In genomic region chr12:132837693-132838463, GRCh38 we compare ENCODE assay signal across 14 cellular contexts. TPM values are rescaled to one million over a fixed set of nuclear protein-coding genes. Genes with fewer than 3 reads are reported as not detected.
DNase-seq lines count a peak whose midpoint lies in the region; ATAC-seq and TF ChIP-seq lines count a peak whose summit lies in the region.
"Had no signal": no experiment of that assay in that cellular context is flagged by ENCODE, and none has a peak within 500 bp of the region (broad histone marks: within the 10 kb centered on the region; RNA-seq: fewer than 3 reads in every experiment).

No MANE protein-coding gene starts in this region.

- no peak for TF ChIP-seq EP300 in sigmoid colon (IDR thresholded peaks at IDR 0.05)

- no peak for TF ChIP-seq POLR2A in sigmoid colon (IDR thresholded peaks at IDR 0.05)

- POLR2A ChIA-PET in activated CD8-positive, alpha-beta T cell treated with anti-CD3 and anti-CD28 coated beads, Interleukin-2, amount 10 ng/mL, durations not matched to agents 7 days and 5 days (lab: Charles Lee): no interaction called here

- peak; percentile 32 for DNase-seq in GM03348 (ENCODE audit: low spot score)
- no peak for DNase-seq in activated CD8-positive, alpha-beta T cell treated with anti-CD3 and anti-CD28 coated beads, Interleukin-2, amount 10 ng/mL, durations not matched to agents 7 days and 5 days
- DNase-seq in left ventricle myocardium inferior: peak; percentile 26
- DNase-seq in sigmoid colon: peak; percentile 78
- DNase-seq in SW 1271 (lab: John Stamatoyannopoulos, UW): no peak
- DNase-seq in GOT3 (lab: John Stamatoyannopoulos, UW): no peak
- no peak for DNase-seq in retina
- DNase-seq: activated CD4-positive, CD25-positive, alpha-beta regulatory T cell treated with anti-CD3 and anti-CD28 coated beads, Interleukin-2, amount 50 U/mL, for 72 hours; CD4-positive, alpha-beta memory T cell; central memory CD4-positive, alpha-beta T cell; NCI-H524 had no signal

- no peaks in the 10 kb centered on the region for H3K4me1 ChIP-seq in left ventricle myocardium inferior
- H3K4me1 ChIP-seq in sigmoid colon: peaks cover 0 to 20% (median 16%) of the 10 kb centered on the region in 4 donors

- TF ChIP-seq CTCF in left ventricle myocardium inferior (IDR thresholded peaks at IDR 0.05; ENCODE audit: borderline replicate concordance) (no peak), sigmoid colon (IDR thresholded peaks at IDR 0.05) (no peak)

- peak overlapping the region; percentile 29 for H3K4me3 ChIP-seq in left ventricle myocardium inferior
- H3K4me3 ChIP-seq in sigmoid colon: peak overlapping the region in 1 of 4 donors; percentile 10

- CTCF ChIA-PET in activated CD8-positive, alpha-beta T cell treated with anti-CD3 and anti-CD28 coated beads, Interleukin-2, amount 10 ng/mL, durations not matched to agents 7 days and 5 days (lab: Charles Lee): interaction anchor here (1.8 kb wide), 1 partner anchor 67 kb away, joined by 9 read pairs; no protein-coding TSS in a partner anchor

- H3K36me3 ChIP-seq in left ventricle myocardium inferior: peaks cover 37% of the 10 kb centered on the region
- peaks cover 0 to 36% (median 26%) of the 10 kb centered on the region in 4 donors for H3K36me3 ChIP-seq in sigmoid colon

- 79 to 82% methylated on average over 28 of the region's 28 CpGs for WGBS in sigmoid colon, 2 donors

- intact Hi-C loops in left ventricle myocardium inferior (cut with micrococcal nuclease): no loop called here
- intact Hi-C loops in sigmoid colon (cut with DNase I): no loop called here

- ATAC-seq in activated CD8-positive, alpha-beta T cell treated with anti-CD3 and anti-CD28 coated beads, Interleukin-2, amount 10 ng/mL, durations not matched to agents 7 days and 5 days: no peak
- ATAC-seq in HG03196 (IDR thresholded peaks at IDR 0.05; ENCODE audit: unreplicated experiment): no peak

- peaks cover 67% of the 10 kb centered on the region for H3K36me3 Mint-ChIP-seq in activated CD8-positive, alpha-beta T cell treated with anti-CD3 and anti-CD28 coated beads, Interleukin-2, amount 10 ng/mL, durations not matched to agents 7 days and 5 days (ENCODE audit: low read depth)

- H3K27me3 ChIP-seq in left ventricle myocardium inferior (ENCODE audit: low read depth): no peaks in the 10 kb centered on the region
- no peaks in the 10 kb centered on the region for H3K27me3 ChIP-seq in sigmoid colon
- H3K27me3 ChIP-seq: neutrophil had no signal

- H3K4me1 Mint-ChIP-seq in activated CD8-positive, alpha-beta T cell treated with anti-CD3 and anti-CD28 coated beads, Interleukin-2, amount 10 ng/mL, durations not matched to agents 7 days and 5 days (ENCODE audit: low read depth): peaks cover 62% of the 10 kb centered on the region

- peak overlapping the region; percentile 93 for H3K27ac Mint-ChIP-seq in activated CD8-positive, alpha-beta T cell treated with anti-CD3 and anti-CD28 coated beads, Interleukin-2, amount 10 ng/mL, durations not matched to agents 7 days and 5 days

- no peaks in the 10 kb centered on the region for H3K27me3 Mint-ChIP-seq in activated CD8-positive, alpha-beta T cell treated with anti-CD3 and anti-CD28 coated beads, Interleukin-2, amount 10 ng/mL, durations not matched to agents 7 days and 5 days (ENCODE audit: low read depth)
- H3K27me3 Mint-ChIP-seq: CD4-positive, alpha-beta memory T cell had no signal

- peak overlapping the region; percentile 63 for H3K27ac ChIP-seq in left ventricle myocardium inferior (replicated peaks)
- peak overlapping the region; percentile 52 to 65 (median 64) for H3K27ac ChIP-seq in sigmoid colon

- no peaks in the 10 kb centered on the region for H3K9me3 Mint-ChIP-seq in activated CD8-positive, alpha-beta T cell treated with anti-CD3 and anti-CD28 coated beads, Interleukin-2, amount 10 ng/mL, durations not matched to agents 7 days and 5 days (ENCODE audit: insufficient read depth)
- H3K9me3 Mint-ChIP-seq: activated T-helper 2 cell treated with anti-CD3 and anti-CD28 coated beads, Interferon-gamma antibody, Interleukin-2, Interleukin-4, amounts not matched to agents 10 μg/mL and 5 μg/mL and 100 μg/mL, durations not matched to agents 14 hours and 24 hours and 36 hours had no signal

- H3K9me3 ChIP-seq in left ventricle myocardium inferior (replicated peaks) (no peaks in the 10 kb centered on the region), sigmoid colon (no peaks in the 10 kb centered on the region)
- H3K9me3 ChIP-seq: neutrophil had no signal

- no peak overlapping the region for H3K4me3 Mint-ChIP-seq in activated CD8-positive, alpha-beta T cell treated with anti-CD3 and anti-CD28 coated beads, Interleukin-2, amount 10 ng/mL, durations not matched to agents 7 days and 5 days

RNA-seq across cellular contexts. Expression of gene GOLGA3, which starts 9.2 kb away (rescaled TPM):
- total RNA-seq in activated CD8-positive, alpha-beta T cell treated with anti-CD3 and anti-CD28 coated beads, Interleukin-2, amount 10 ng/mL, durations not matched to agents 7 days and 5 days: 10 to 100 TPM; 63.7 to 69.3 TPM
- total RNA-seq in left ventricle myocardium inferior (33.0 TPM), sigmoid colon (10 to 100 TPM; 45.7 to 78.4 (median 56.2) TPM)
- 10 to 100 TPM in 2 of 3 donors, 1 to 10 TPM in 1; 9.6 to 38.0 (median 17.6) TPM for polyA plus RNA-seq in sigmoid colon

RNA-seq across cellular contexts. Expression of gene CHFR, which starts 49.5 kb away (rescaled TPM):
- total RNA-seq in activated CD8-positive, alpha-beta T cell treated with anti-CD3 and anti-CD28 coated beads, Interleukin-2, amount 10 ng/mL, durations not matched to agents 7 days and 5 days: 10 to 100 TPM; 88.0 to 90.6 TPM
- total RNA-seq in left ventricle myocardium inferior (14.4 TPM), sigmoid colon (10 to 100 TPM; 21.4 to 52.3 (median 30.2) TPM)
- 10 to 100 TPM; 18.0 to 38.9 (median 20.3) TPM for polyA plus RNA-seq in sigmoid colon

Comparison
In these comparisons a context has a peak if more than half of its experiments do, and no peak if none do; other contexts are left out.
1. DNase-seq: peak in GM03348 (single experiment), left ventricle myocardium inferior (single experiment) and sigmoid colon (single experiment); none in activated CD8-positive, alpha-beta T cell treated with anti-CD3 and anti-CD28 coated beads, Interleukin-2, amount 10 ng/mL, durations not matched to agents 7 days and 5 days (single experiment), SW 1271 (0 of 2), GOT3 (single experiment) and retina (single experiment).